8 cellular contexts compared by ENCODE assay signal in genomic region chr9:112754578-112754977, GRCh38. TPM values are rescaled to one million over a fixed set of nuclear protein-coding genes. Genes with fewer than 3 reads are reported as not detected.
A peak's percentile ranks its signal among the peaks of the same experiment; 100 is the strongest.
DNase-seq lines count a peak whose midpoint lies in the region; ATAC-seq and TF ChIP-seq lines count a peak whose summit lies in the region.

No MANE protein-coding gene starts in this region.

- H3K9me3 ChIP-seq in SK-N-SH (no peaks in the 10 kb centered on the region), PC-3 (ENCODE audit: low read length) (no peaks in the 10 kb centered on the region), smooth muscle cell (replicated peaks; ENCODE audit: low read depth) (no peaks in the 10 kb centered on the region)

- no peak overlapping the region for H2AFZ ChIP-seq in SK-N-SH (ENCODE audit: low read depth)
- no peak overlapping the region for H2AFZ ChIP-seq in PC-3 (ENCODE audit: low read length)
- H2AFZ ChIP-seq in smooth muscle cell (ENCODE audit: low read depth): no peak overlapping the region

- POLR2A ChIA-PET in SK-N-SH (lab: Yijun Ruan, JAX): no interaction called here
- POLR2A ChIA-PET in PC-3 (lab: Charles Lee; ENCODE audit: unreplicated experiment): no interaction called here

- H3K9me2 ChIP-seq in SK-N-SH (no peaks in the 10 kb centered on the region), PC-3 (replicated peaks; ENCODE audit: low read length) (no peaks in the 10 kb centered on the region)

- H3K4me1 ChIP-seq in SK-N-SH (ENCODE audit: control insufficient read depth in 1 of 2, insufficient read depth in 2 of 2, low read depth in 1 of 2, low read length in 1 of 2) (peaks cover 10 to 13% of the 10 kb centered on the region in 2 experiments; a peak in 3 of 4 replicates), PC-3 (ENCODE audit: insufficient read depth, low read length) (peaks cover 64% of the 10 kb centered on the region), smooth muscle cell (ENCODE audit: low read depth) (peaks cover 25% of the 10 kb centered on the region)

- BruUV-seq in PC-3 (replicated peaks; lab: Mats Ljungman, UMichigan): no TSS peak

- TF ChIP-seq CTCF in SK-N-SH (IDR thresholded peaks at IDR 0.05) (no peak), PC-3 (conservative IDR thresholded peaks at IDR 0.05; ENCODE audit: low read depth, low read length) (no peak), dorsolateral prefrontal cortex (IDR thresholded peaks at IDR 0.05 in 54 of 56, conservative IDR thresholded peaks at IDR 0.05 in 2 of 56; ENCODE audit: low read depth in 1 of 56, partially characterized antibody in 56 of 56) (no peak), smooth muscle cell (IDR thresholded peaks at IDR 0.05; ENCODE audit: borderline replicate concordance, insufficient read depth, poor library complexity, severe bottlenecking) (no peak)

- CTCF ChIA-PET in SK-N-SH (lab: Yijun Ruan, JAX): no interaction called here
- CTCF ChIA-PET in PC-3 (lab: Charles Lee): no interaction called here

- H3K36me3 ChIP-seq in SK-N-SH (replicated peaks in 1 of 2; ENCODE audit: control insufficient read depth in 1 of 2, insufficient read depth in 2 of 2, low read length in 1 of 2): no peaks in the 10 kb centered on the region
- H3K36me3 ChIP-seq in PC-3 (ENCODE audit: low read depth, low read length): no peaks in the 10 kb centered on the region
- no peaks in the 10 kb centered on the region for H3K36me3 ChIP-seq in smooth muscle cell (ENCODE audit: low read depth)

- H3F3A ChIP-seq in SK-N-SH (replicated peaks; ENCODE audit: insufficient read depth): peaks cover 22% of the 10 kb centered on the region
- H3F3A ChIP-seq in PC-3 (ENCODE audit: low read length, unreplicated experiment): peaks cover 13% of the 10 kb centered on the region
- peaks cover 15% of the 10 kb centered on the region for H3F3A ChIP-seq in smooth muscle cell (ENCODE audit: low read depth)

- H3K9ac ChIP-seq in SK-N-SH (no peak overlapping the region), PC-3 (ENCODE audit: low read length) (peak overlapping the region; percentile 49), smooth muscle cell (ENCODE audit: low read depth) (no peak overlapping the region)

- intact Hi-C loops in PC-3 (cut with micrococcal nuclease): loop anchor here (5.0 kb wide), 1 partner anchor 38 kb away; no protein-coding TSS in a partner anchor
- intact Hi-C loops in dorsolateral prefrontal cortex (cut with DNase I): loop anchor here (5.0 kb wide), 2 partner anchors 38 to 98 kb away; no protein-coding TSS in a partner anchor

- no peak for DNase-seq in SK-N-SH
- DNase-seq in PC-3: peak; percentile 85
- no peak for DNase-seq in dorsolateral prefrontal cortex
- DNase-seq in smooth muscle cell (lab: John Stamatoyannopoulos, UW; ENCODE audit: unreplicated experiment): no peak
- DNase-seq in NCI-H526 (lab: John Stamatoyannopoulos, UW): no peak

- H3K27me3 ChIP-seq in SK-N-SH (ENCODE audit: insufficient read depth): no peaks in the 10 kb centered on the region
- H3K27me3 ChIP-seq in PC-3 (ENCODE audit: low read length): no peaks in the 10 kb centered on the region
- H3K27me3 ChIP-seq in dorsolateral prefrontal cortex: no peaks in the 10 kb centered on the region
- H3K27me3 ChIP-seq in smooth muscle cell (ENCODE audit: low read depth): no peaks in the 10 kb centered on the region

- H3K4me3 ChIP-seq in SK-N-SH (ENCODE audit: low read depth in 2 of 2, low read length in 1 of 2): no peak overlapping the region
- no peak overlapping the region for H3K4me3 ChIP-seq in PC-3 (ENCODE audit: low read length)
- H3K4me3 ChIP-seq in dorsolateral prefrontal cortex: no peak overlapping the region
- H3K4me3 ChIP-seq in smooth muscle cell: no peak overlapping the region

- ATAC-seq in SK-N-SH treated with all-trans-retinoic acid at 6 μM for 48 hours (no peak), PC-3 (peak; percentile 20), GM21723 (IDR thresholded peaks at IDR 0.05; ENCODE audit: unreplicated experiment) (no peak), GM18502 (IDR thresholded peaks at IDR 0.05; ENCODE audit: poor library complexity, unreplicated experiment) (no peak)

- H3K79me2 ChIP-seq in SK-N-SH (ENCODE audit: insufficient read depth) (peaks cover 27% of the 10 kb centered on the region), PC-3 (ENCODE audit: low read length) (peaks cover 37% of the 10 kb centered on the region), smooth muscle cell (ENCODE audit: low read depth) (peaks cover 13% of the 10 kb centered on the region)

- WGBS in SK-N-SH (ENCODE audit: low lambda C conversion rate): 84% methylated on average over 3 of the region's 3 CpGs
- WGBS in smooth muscle cell (ENCODE audit: low lambda C conversion rate): 25% methylated on average over 3 of the region's 3 CpGs

- no peak for TF ChIP-seq EP300 in SK-N-SH (IDR thresholded peaks at IDR 0.05; ENCODE audit: borderline replicate concordance in 1 of 2, low read depth in 1 of 2, low read length in 1 of 2)

- H3K27ac ChIP-seq in SK-N-SH (ENCODE audit: low read depth in 2 of 2, low read length in 1 of 2) (0 out of 4 replicates have a peak overlapping the region, but pooled peaks of 1 of the 2 experiments have one; percentile 2), PC-3 (ENCODE audit: low read length) (peak overlapping the region; percentile 87), dorsolateral prefrontal cortex (peak overlapping the region in 39 of 59 donors; percentile 8 to 99 (median 60)), smooth muscle cell (ENCODE audit: low read depth) (peak overlapping the region; percentile 39)

- H3K4me2 ChIP-seq in SK-N-SH (peak overlapping the region; percentile 53; the same call in 1 of the 2 replicates), PC-3 (ENCODE audit: low read length) (peak overlapping the region; percentile 66), smooth muscle cell (no peak overlapping the region)

- no peak for TF ChIP-seq RAD21 in SK-N-SH (IDR thresholded peaks at IDR 0.05; ENCODE audit: low read length)

- no peaks in the 10 kb centered on the region for H4K20me1 ChIP-seq in SK-N-SH (ENCODE audit: insufficient read depth)
- H4K20me1 ChIP-seq in PC-3 (ENCODE audit: low read length): no peaks in the 10 kb centered on the region
- peaks cover 40% of the 10 kb centered on the region for H4K20me1 ChIP-seq in smooth muscle cell (ENCODE audit: low read depth)

TF ChIP-seq in SK-N-SH, 30 proteins besides CTCF, POLR2A, EP300 and RAD21:
- TF ChIP-seq MAX (IDR thresholded peaks at IDR 0.05; ENCODE audit: low read depth) (no peak), RFX5 (IDR thresholded peaks at IDR 0.05; ENCODE audit: low read length) (no peak), MEF2A (IDR thresholded peaks at IDR 0.05; ENCODE audit: borderline replicate concordance, low read depth) (no peak), GATA2 (CRISPR knock-in tag; IDR thresholded peaks at IDR 0.05) (no peak)
TF ChIP-seq in SK-N-SH: peak in this region for 0.

TF ChIP-seq in SK-N-SH treated with all-trans-retinoic acid at 6 μM for 48 hours, 23 proteins besides CTCF, POLR2A, EP300 and RAD21 (continues in another document):
- TF ChIP-seq, protein P1, sequence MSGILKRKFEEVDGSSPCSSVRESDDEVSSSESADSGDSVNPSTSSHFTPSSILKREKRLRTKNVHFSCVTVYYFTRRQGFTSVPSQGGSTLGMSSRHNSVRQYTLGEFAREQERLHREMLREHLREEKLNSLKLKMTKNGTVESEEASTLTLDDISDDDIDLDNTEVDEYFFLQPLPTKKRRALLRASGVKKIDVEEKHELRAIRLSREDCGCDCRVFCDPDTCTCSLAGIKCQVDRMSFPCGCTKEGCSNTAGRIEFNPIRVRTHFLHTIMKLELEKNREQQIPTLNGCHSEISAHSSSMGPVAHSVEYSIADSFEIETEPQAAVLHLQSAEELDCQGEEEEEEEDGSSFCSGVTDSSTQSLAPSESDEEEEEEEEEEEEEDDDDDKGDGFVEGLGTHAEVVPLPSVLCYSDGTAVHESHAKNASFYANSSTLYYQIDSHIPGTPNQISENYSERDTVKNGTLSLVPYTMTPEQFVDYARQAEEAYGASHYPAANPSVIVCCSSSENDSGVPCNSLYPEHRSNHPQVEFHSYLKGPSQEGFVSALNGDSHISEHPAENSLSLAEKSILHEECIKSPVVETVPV (CRISPR knock-in tag; IDR thresholded peaks at IDR 0.05): no peak
- no peak for TF ChIP-seq ESRRG (CRISPR knock-in tag; IDR thresholded peaks at IDR 0.05)
- TF ChIP-seq CSDC2 (CRISPR knock-in tag; IDR thresholded peaks at IDR 0.05): no peak
- TF ChIP-seq OSR1 (CRISPR knock-in tag; IDR thresholded peaks at IDR 0.05): no peak
- no peak for TF ChIP-seq ARNTL (CRISPR knock-in tag; IDR thresholded peaks at IDR 0.05; ENCODE audit: borderline replicate concordance, low read depth)
- TF ChIP-seq, protein P2, sequence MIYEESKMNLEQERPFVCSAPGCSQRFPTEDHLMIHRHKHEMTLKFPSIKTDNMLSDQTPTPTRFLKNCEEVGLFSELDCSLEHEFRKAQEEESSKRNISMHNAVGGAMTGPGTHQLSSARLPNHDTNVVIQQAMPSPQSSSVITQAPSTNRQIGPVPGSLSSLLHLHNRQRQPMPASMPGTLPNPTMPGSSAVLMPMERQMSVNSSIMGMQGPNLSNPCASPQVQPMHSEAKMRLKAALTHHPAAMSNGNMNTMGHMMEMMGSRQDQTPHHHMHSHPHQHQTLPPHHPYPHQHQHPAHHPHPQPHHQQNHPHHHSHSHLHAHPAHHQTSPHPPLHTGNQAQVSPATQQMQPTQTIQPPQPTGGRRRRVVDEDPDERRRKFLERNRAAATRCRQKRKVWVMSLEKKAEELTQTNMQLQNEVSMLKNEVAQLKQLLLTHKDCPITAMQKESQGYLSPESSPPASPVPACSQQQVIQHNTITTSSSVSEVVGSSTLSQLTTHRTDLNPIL (CRISPR knock-in tag; IDR thresholded peaks at IDR 0.05; ENCODE audit: low read depth): no peak

RNA-seq across cellular contexts. Expression of gene SNX30, which starts 4.0 kb away (rescaled TPM):
- polyA plus RNA-seq in SK-N-SH (2012; rRNA removed) (2.7 and 5.3 TPM in 2 replicates), smooth muscle cell (2.1 and 3.6 TPM in 2 replicates)
- 3.6 and 3.9 TPM in 2 replicates for polyA plus RNA-seq in SK-N-SH (2012; cell fraction: cytosol; rRNA removed)
- 5.6 and 10.5 TPM in 2 replicates for polyA plus RNA-seq in SK-N-SH (2012; cell fraction: nucleus; rRNA removed)
- total RNA-seq in PC-3 (2014; rRNA removed) (6.4 and 13.6 TPM in 2 replicates), dorsolateral prefrontal cortex (10 to 100 TPM; 19.1 to 51.5 (median 35.4) TPM), smooth muscle cell (10.7 and 13.5 TPM in 2 replicates)

RNA-seq across cellular contexts. Expression of gene INIP, which starts 36.7 kb away (rescaled TPM):
- polyA plus RNA-seq in SK-N-SH (2012; rRNA removed): 7.9 and 10.2 TPM in 2 replicates
- polyA plus RNA-seq in SK-N-SH (2012; cell fraction: cytosol; rRNA removed): 12.2 and 13.4 TPM in 2 replicates
- 4.4 and 5.6 TPM in 2 replicates for polyA plus RNA-seq in SK-N-SH (2012; cell fraction: nucleus; rRNA removed)
- 14.6 and 15.1 TPM in 2 replicates for total RNA-seq in PC-3 (2014; rRNA removed)
- 10 to 100 TPM; 23.7 to 52.8 (median 39.3) TPM for total RNA-seq in dorsolateral prefrontal cortex
- total RNA-seq in smooth muscle cell: 25.8 and 32.7 TPM in 2 replicates
- polyA plus RNA-seq in smooth muscle cell: 14.9 and 19.8 TPM in 2 replicates
